ENCODE assay signal across 15 cellular contexts in genomic region chr6:79584332-79584731, GRCh38.
"Had no signal": no experiment of that assay in that cellular context is flagged by ENCODE, and none has a peak within 500 bp of the region (broad histone marks: within the 10 kb centered on the region; RNA-seq: fewer than 3 reads in every experiment).

No MANE protein-coding gene starts in this region.

- H3K4me3 Mint-ChIP-seq: naive thymus-derived CD8-positive, alpha-beta T cell; type B pancreatic cell had no signal

- FAIRE-seq: islet of Langerhans, small intestine, urothelium cell line had no signal

- H3K4me1 ChIP-seq: right atrium auricular region had no signal

- H3K79me2 ChIP-seq: hepatocyte had no signal

- H3K27me3 ChIP-seq: hepatocyte, right atrium auricular region had no signal

- H2AFZ ChIP-seq: hepatocyte had no signal

- H3K27ac ChIP-seq: coronary artery, hepatocyte, right atrium auricular region had no signal

- H3K4me2 ChIP-seq: hepatocyte had no signal

- H3K36me3 ChIP-seq: right atrium auricular region had no signal

- H3K27ac Mint-ChIP-seq: naive thymus-derived CD8-positive, alpha-beta T cell; type B pancreatic cell had no signal

- ATAC-seq: naive thymus-derived CD8-positive, alpha-beta T cell had no signal

- H3K27me3 Mint-ChIP-seq: type B pancreatic cell had no signal

- DNase-seq: effector CD4-positive, alpha-beta T cell; foreskin melanocyte; head of caudate nucleus; kidney glomerular epithelial cell; naive thymus-derived CD8-positive, alpha-beta T cell; posterior cingulate gyrus; small intestine; stimulated activated CD4-positive, alpha-beta T cell treated with anti-CD3 and anti-CD28 coated beads, Interleukin-12 subunit alpha, Interleukin-12 subunit beta, amount 100 ng/mL, for 4 hours; stimulated activated naive CD4-positive, alpha-beta T cell treated with Interleukin-2 at 50 U/mL for 16 hours had no signal

- H3K9me3 Mint-ChIP-seq: type B pancreatic cell had no signal

- H3K4me3 ChIP-seq: coronary artery, hepatocyte, right atrium auricular region had no signal

- H3K4me1 Mint-ChIP-seq: naive thymus-derived CD8-positive, alpha-beta T cell had no signal
